ENCODE assay signal across 1 cellular context in the genomic region with DNA sequence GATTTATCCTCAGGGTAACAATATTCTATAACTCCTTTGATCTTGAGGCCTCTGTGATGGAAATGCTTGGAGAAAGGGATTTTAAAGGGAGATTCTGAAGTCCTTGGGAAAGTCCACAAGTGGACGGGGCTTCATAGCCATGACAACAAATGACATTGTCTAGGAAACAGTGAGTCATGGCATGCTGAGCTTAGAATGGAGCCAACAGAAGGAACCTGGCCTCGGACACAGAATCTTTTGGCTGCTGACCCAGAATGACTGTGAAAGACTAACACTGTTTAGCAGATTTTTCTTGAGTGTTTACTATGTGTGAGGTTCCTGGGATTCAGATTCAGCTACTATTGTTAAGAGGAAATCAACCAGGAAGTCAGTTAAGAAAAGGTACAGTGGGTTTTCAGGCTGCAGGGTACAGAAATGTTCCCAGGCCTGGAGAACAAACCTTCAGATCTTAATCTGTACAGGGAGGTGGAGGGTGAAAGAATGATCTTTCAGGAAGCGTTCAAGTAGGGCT.
TF ChIP-seq lines count a peak whose summit lies in the region.

No MANE protein-coding gene starts in this region.

TF ChIP-seq in GM23338, 12 proteins besides CTCF, POLR2A, EP300 and RAD21:
- TF ChIP-seq, protein P1, sequence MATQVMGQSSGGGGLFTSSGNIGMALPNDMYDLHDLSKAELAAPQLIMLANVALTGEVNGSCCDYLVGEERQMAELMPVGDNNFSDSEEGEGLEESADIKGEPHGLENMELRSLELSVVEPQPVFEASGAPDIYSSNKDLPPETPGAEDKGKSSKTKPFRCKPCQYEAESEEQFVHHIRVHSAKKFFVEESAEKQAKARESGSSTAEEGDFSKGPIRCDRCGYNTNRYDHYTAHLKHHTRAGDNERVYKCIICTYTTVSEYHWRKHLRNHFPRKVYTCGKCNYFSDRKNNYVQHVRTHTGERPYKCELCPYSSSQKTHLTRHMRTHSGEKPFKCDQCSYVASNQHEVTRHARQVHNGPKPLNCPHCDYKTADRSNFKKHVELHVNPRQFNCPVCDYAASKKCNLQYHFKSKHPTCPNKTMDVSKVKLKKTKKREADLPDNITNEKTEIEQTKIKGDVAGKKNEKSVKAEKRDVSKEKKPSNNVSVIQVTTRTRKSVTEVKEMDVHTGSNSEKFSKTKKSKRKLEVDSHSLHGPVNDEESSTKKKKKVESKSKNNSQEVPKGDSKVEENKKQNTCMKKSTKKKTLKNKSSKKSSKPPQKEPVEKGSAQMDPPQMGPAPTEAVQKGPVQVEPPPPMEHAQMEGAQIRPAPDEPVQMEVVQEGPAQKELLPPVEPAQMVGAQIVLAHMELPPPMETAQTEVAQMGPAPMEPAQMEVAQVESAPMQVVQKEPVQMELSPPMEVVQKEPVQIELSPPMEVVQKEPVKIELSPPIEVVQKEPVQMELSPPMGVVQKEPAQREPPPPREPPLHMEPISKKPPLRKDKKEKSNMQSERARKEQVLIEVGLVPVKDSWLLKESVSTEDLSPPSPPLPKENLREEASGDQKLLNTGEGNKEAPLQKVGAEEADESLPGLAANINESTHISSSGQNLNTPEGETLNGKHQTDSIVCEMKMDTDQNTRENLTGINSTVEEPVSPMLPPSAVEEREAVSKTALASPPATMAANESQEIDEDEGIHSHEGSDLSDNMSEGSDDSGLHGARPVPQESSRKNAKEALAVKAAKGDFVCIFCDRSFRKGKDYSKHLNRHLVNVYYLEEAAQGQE (IDR thresholded peaks at IDR 0.05; ENCODE audit: unreplicated experiment): no peak
- no peak for TF ChIP-seq POLR2AphosphoS5 (IDR thresholded peaks at IDR 0.05; ENCODE audit: low read depth)
- TF ChIP-seq JUNB (IDR thresholded peaks at IDR 0.05; ENCODE audit: unreplicated experiment): no peak
- TF ChIP-seq CREB1 (CRISPR knock-in tag; IDR thresholded peaks at IDR 0.05; ENCODE audit: low read depth): no peak
- no peak for TF ChIP-seq NANOG (IDR thresholded peaks at IDR 0.05; ENCODE audit: borderline replicate concordance)
- TF ChIP-seq, protein P2, sequence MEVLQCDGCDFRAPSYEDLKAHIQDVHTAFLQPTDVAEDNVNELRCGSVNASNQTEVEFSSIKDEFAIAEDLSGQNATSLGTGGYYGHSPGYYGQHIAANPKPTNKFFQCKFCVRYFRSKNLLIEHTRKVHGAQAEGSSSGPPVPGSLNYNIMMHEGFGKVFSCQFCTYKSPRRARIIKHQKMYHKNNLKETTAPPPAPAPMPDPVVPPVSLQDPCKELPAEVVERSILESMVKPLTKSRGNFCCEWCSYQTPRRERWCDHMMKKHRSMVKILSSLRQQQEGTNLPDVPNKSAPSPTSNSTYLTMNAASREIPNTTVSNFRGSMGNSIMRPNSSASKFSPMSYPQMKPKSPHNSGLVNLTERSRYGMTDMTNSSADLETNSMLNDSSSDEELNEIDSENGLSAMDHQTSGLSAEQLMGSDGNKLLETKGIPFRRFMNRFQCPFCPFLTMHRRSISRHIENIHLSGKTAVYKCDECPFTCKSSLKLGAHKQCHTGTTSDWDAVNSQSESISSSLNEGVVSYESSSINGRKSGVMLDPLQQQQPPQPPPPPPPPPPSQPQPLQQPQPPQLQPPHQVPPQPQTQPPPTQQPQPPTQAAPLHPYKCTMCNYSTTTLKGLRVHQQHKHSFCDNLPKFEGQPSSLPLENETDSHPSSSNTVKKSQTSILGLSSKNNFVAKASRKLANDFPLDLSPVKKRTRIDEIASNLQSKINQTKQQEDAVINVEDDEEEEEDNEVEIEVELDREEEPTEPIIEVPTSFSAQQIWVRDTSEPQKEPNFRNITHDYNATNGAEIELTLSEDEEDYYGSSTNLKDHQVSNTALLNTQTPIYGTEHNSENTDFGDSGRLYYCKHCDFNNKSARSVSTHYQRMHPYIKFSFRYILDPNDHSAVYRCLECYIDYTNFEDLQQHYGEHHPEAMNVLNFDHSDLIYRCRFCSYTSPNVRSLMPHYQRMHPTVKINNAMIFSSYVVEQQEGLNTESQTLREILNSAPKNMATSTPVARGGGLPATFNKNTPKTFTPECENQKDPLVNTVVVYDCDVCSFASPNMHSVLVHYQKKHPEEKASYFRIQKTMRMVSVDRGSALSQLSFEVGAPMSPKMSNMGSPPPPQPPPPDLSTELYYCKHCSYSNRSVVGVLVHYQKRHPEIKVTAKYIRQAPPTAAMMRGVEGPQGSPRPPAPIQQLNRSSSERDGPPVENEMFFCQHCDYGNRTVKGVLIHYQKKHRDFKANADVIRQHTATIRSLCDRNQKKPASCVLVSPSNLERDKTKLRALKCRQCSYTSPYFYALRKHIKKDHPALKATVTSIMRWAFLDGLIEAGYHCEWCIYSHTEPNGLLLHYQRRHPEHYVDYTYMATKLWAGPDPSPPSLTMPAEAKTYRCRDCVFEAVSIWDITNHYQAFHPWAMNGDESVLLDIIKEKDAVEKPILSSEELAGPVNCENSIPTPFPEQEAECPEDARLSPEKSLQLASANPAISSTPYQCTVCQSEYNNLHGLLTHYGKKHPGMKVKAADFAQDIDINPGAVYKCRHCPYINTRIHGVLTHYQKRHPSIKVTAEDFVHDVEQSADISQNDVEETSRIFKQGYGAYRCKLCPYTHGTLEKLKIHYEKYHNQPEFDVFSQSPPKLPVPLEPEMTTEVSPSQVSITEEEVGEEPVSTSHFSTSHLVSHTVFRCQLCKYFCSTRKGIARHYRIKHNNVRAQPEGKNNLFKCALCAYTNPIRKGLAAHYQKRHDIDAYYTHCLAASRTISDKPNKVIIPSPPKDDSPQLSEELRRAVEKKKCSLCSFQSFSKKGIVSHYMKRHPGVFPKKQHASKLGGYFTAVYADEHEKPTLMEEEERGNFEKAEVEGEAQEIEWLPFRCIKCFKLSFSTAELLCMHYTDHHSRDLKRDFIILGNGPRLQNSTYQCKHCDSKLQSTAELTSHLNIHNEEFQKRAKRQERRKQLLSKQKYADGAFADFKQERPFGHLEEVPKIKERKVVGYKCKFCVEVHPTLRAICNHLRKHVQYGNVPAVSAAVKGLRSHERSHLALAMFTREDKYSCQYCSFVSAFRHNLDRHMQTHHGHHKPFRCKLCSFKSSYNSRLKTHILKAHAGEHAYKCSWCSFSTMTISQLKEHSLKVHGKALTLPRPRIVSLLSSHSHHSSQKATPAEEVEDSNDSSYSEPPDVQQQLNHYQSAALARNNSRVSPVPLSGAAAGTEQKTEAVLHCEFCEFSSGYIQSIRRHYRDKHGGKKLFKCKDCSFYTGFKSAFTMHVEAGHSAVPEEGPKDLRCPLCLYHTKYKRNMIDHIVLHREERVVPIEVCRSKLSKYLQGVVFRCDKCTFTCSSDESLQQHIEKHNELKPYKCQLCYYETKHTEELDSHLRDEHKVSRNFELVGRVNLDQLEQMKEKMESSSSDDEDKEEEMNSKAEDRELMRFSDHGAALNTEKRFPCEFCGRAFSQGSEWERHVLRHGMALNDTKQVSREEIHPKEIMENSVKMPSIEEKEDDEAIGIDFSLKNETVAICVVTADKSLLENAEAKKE (CRISPR knock-in tag; IDR thresholded peaks at IDR 0.05): no peak
- no peak for TF ChIP-seq STAT1 (IDR thresholded peaks at IDR 0.05; ENCODE audit: unreplicated experiment)
- TF ChIP-seq, protein P3, sequence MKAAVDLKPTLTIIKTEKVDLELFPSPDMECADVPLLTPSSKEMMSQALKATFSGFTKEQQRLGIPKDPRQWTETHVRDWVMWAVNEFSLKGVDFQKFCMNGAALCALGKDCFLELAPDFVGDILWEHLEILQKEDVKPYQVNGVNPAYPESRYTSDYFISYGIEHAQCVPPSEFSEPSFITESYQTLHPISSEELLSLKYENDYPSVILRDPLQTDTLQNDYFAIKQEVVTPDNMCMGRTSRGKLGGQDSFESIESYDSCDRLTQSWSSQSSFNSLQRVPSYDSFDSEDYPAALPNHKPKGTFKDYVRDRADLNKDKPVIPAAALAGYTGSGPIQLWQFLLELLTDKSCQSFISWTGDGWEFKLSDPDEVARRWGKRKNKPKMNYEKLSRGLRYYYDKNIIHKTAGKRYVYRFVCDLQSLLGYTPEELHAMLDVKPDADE (IDR thresholded peaks at IDR 0.05): no peak
- no peak for TF ChIP-seq ZNF114 (CRISPR knock-in tag; IDR thresholded peaks at IDR 0.05)
- no peak for TF ChIP-seq ZNF331 (CRISPR knock-in tag; IDR thresholded peaks at IDR 0.05; ENCODE audit: low read depth)
- no peak for TF ChIP-seq EZH2phosphoT487 (IDR thresholded peaks at IDR 0.05; ENCODE audit: unreplicated experiment)
- TF ChIP-seq EZH2 (IDR thresholded peaks at IDR 0.05; ENCODE audit: low read depth, unreplicated experiment): no peak
